11 cellular contexts compared by ENCODE assay signal in genomic region chr17:72332367-72332766, GRCh38.
DNase-seq lines count a peak whose midpoint lies in the region; ATAC-seq lines count a peak whose summit lies in the region.
"Had no signal": no experiment of that assay in that cellular context is flagged by ENCODE, and none has a peak within 500 bp of the region (broad histone marks: within the 10 kb centered on the region; RNA-seq: fewer than 3 reads in every experiment).

No MANE protein-coding gene starts in this region.

- DNase-seq in iris pigment epithelial cell (ENCODE audit: low read depth) (peak; percentile 15), DMS 273 treated with DMSO at 0.1 percent for 48 hours (lab: John Stamatoyannopoulos, UW) (no peak), SKM-1 (lab: John Stamatoyannopoulos, UW; ENCODE audit: unreplicated experiment) (no peak), T1000 (lab: John Stamatoyannopoulos, UW) (no peak)
- DNase-seq: activated CD4-positive, alpha-beta T cell treated with anti-CD3 and anti-CD28 coated beads for 36 hours; CD4-positive, alpha-beta memory T cell; lower lobe of right lung; NCI-H2029 had no signal

- ATAC-seq in GM18909 (IDR thresholded peaks at IDR 0.05; ENCODE audit: poor library complexity, unreplicated experiment) (peak; percentile 76), HG02571 (IDR thresholded peaks at IDR 0.05; ENCODE audit: unreplicated experiment) (peak; percentile 81), HG03354 (IDR thresholded peaks at IDR 0.05; ENCODE audit: poor library complexity, severe bottlenecking, unreplicated experiment) (peak; percentile 81)
- ATAC-seq: activated CD4-positive, alpha-beta T cell treated with anti-CD3 and anti-CD28 coated beads for 36 hours; lower lobe of right lung had no signal
